1 cellular context compared by ENCODE assay signal in the genomic region with DNA sequence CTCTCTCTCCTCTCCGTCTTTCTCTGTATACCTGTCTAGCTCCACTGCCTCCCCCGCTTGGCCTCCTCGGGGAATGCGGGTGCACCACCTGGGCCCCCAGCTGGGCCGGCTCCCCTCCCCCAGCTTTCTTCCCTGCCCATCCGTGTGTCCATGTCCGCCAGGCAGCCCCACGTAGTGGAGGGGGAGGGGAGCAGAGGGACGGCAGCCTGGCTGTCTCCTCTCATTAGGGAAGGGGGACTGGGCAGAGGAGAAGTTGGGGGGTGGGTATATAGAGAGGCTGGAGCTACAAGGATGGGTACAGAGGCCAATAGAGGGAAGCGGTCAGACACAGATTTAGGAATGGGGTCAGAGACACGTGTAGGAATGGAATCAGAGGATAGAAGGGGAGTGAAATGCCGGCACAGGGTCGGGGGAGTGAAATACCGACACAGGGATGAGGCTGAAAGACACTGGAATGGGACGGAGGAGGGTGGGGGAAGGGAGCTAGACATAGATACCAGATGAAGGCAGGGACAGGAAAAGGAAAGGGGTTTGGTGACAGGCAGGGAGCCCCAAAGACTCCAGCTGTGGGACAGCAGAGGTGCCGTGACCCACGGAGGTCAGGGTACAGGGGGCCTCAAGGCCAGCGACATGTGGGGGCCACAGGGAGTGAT.
TF ChIP-seq lines count a peak whose summit lies in the region.

No MANE protein-coding gene starts in this region.

TF ChIP-seq in HCT116, 20 proteins besides CTCF, POLR2A, EP300 and RAD21 (continued from another document):
- TF ChIP-seq ZBTB33 (IDR thresholded peaks at IDR 0.05; ENCODE audit: extremely low read depth, insufficient replicate concordance, low read length) (no peak), SP1 (IDR thresholded peaks at IDR 0.05; ENCODE audit: low read depth) (no peak), ZNF274 (IDR thresholded peaks at IDR 0.05; ENCODE audit: low read depth, low read length) (no peak), POLR2AphosphoS5 (IDR thresholded peaks at IDR 0.05; ENCODE audit: low read depth, low read length) (no peak), JUND (IDR thresholded peaks at IDR 0.05) (no peak), FOSL1 (IDR thresholded peaks at IDR 0.05; ENCODE audit: low read depth) (no peak)
- TF ChIP-seq, protein P1, sequence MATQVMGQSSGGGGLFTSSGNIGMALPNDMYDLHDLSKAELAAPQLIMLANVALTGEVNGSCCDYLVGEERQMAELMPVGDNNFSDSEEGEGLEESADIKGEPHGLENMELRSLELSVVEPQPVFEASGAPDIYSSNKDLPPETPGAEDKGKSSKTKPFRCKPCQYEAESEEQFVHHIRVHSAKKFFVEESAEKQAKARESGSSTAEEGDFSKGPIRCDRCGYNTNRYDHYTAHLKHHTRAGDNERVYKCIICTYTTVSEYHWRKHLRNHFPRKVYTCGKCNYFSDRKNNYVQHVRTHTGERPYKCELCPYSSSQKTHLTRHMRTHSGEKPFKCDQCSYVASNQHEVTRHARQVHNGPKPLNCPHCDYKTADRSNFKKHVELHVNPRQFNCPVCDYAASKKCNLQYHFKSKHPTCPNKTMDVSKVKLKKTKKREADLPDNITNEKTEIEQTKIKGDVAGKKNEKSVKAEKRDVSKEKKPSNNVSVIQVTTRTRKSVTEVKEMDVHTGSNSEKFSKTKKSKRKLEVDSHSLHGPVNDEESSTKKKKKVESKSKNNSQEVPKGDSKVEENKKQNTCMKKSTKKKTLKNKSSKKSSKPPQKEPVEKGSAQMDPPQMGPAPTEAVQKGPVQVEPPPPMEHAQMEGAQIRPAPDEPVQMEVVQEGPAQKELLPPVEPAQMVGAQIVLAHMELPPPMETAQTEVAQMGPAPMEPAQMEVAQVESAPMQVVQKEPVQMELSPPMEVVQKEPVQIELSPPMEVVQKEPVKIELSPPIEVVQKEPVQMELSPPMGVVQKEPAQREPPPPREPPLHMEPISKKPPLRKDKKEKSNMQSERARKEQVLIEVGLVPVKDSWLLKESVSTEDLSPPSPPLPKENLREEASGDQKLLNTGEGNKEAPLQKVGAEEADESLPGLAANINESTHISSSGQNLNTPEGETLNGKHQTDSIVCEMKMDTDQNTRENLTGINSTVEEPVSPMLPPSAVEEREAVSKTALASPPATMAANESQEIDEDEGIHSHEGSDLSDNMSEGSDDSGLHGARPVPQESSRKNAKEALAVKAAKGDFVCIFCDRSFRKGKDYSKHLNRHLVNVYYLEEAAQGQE (IDR thresholded peaks at IDR 0.05; ENCODE audit: low read depth) = no peak
